16 cellular contexts compared by ENCODE assay signal in genomic region chr10:28566458-28566857, GRCh38. TPM values are rescaled to one million over a fixed set of nuclear protein-coding genes. Genes with fewer than 3 reads are reported as not detected.
A peak's percentile ranks its signal among the peaks of the same experiment; 100 is the strongest.
DNase-seq lines count a peak whose midpoint lies in the region; ATAC-seq and TF ChIP-seq lines count a peak whose summit lies in the region.
"Had no signal": no experiment of that assay in that cellular context is flagged by ENCODE, and none has a peak within 500 bp of the region (broad histone marks: within the 10 kb centered on the region; RNA-seq: fewer than 3 reads in every experiment).

No MANE protein-coding gene starts in this region.

- CTCF ChIA-PET in CD8-positive, alpha-beta memory T cell (lab: Charles Lee) = interaction anchor here (1.4 kb wide), 1 partner anchor 15 kb away, joined by 3 read pairs; no protein-coding TSS in a partner anchor
- CTCF ChIA-PET in T-cell (lab: Charles Lee) = interaction anchor here in 1 of 2 donors (0.6 to 1.4 kb wide), 3 partner anchors 10 to 797 kb away, joined by 3 to 5 read pairs (median 3); no protein-coding TSS in a partner anchor

- H3K36me3 ChIP-seq in CD8-positive, alpha-beta memory T cell (ENCODE audit: insufficient read depth, low read length) = peaks cover 4% of the 10 kb centered on the region
- peaks cover 0 to 5% of the 10 kb centered on the region in 2 donors for H3K36me3 ChIP-seq in ascending aorta
- no peaks in the 10 kb centered on the region for H3K36me3 ChIP-seq in vagina

- no peak overlapping the region for H3K4me3 ChIP-seq in CD8-positive, alpha-beta memory T cell (ENCODE audit: low read length)
- H3K4me3 ChIP-seq in ascending aorta = no peak overlapping the region
- H3K4me3 ChIP-seq in vagina = no peak overlapping the region
- H3K4me3 ChIP-seq: BLaER1 treated with 17β-estradiol and CSF1 and Interleukin-3, amounts not matched to agents 10 nM and 100 nM; gastroesophageal sphincter; GM12878 had no signal

- no peak overlapping the region for H3K27ac ChIP-seq in CD8-positive, alpha-beta memory T cell (ENCODE audit: low read depth, low read length)
- H3K27ac ChIP-seq in ascending aorta = no peak overlapping the region
- no peak overlapping the region for H3K27ac ChIP-seq in vagina
- H3K27ac ChIP-seq: gastroesophageal sphincter had no signal

- no peaks in the 10 kb centered on the region for H3K9me3 ChIP-seq in CD8-positive, alpha-beta memory T cell (ENCODE audit: low read length)
- H3K9me3 ChIP-seq in ascending aorta = no peaks in the 10 kb centered on the region
- no peaks in the 10 kb centered on the region for H3K9me3 ChIP-seq in vagina
- H3K9me3 ChIP-seq: BLaER1 treated with 17β-estradiol and CSF1 and Interleukin-3, amounts not matched to agents 10 nM and 100 nM; gastroesophageal sphincter had no signal

- no peak for TF ChIP-seq POLR2A in vagina (IDR thresholded peaks at IDR 0.05)

- H3K4me1 Mint-ChIP-seq in CD8-positive, alpha-beta memory T cell = peaks cover 83 to 98% (median 98%) of the 10 kb centered on the region in 3 donors
- peaks cover 86 to 94% (median 90%) of the 10 kb centered on the region in 3 donors for H3K4me1 Mint-ChIP-seq in T-cell
- peaks cover 5% of the 10 kb centered on the region for H3K4me1 Mint-ChIP-seq in endothelial cell (ENCODE audit: unreplicated experiment)
- H3K4me1 Mint-ChIP-seq in nephron = peaks cover 31% of the 10 kb centered on the region

- TF ChIP-seq CTCF in endothelial cell (IDR thresholded peaks at IDR 0.05; ENCODE audit: unreplicated experiment) = no peak
- no peak for TF ChIP-seq CTCF in nephron (IDR thresholded peaks at IDR 0.05; ENCODE audit: unreplicated experiment in 3 of 3)
- no peak for TF ChIP-seq CTCF in ascending aorta (IDR thresholded peaks at IDR 0.05)
- no peak for TF ChIP-seq CTCF in vagina (IDR thresholded peaks at IDR 0.05)

- POLR2A ChIA-PET in CD8-positive, alpha-beta memory T cell (lab: Charles Lee) = no interaction called here
- POLR2A ChIA-PET in T-cell (lab: Charles Lee) = interaction anchor here (0.6 to 1.1 kb wide), 6 partner anchors 9 to 239 kb away, joined by 3 to 7 read pairs (median 4); no protein-coding TSS in a partner anchor

- H3K36me3 Mint-ChIP-seq in CD8-positive, alpha-beta memory T cell = peaks cover 0 to 68% (median 8%) of the 10 kb centered on the region in 3 donors
- H3K36me3 Mint-ChIP-seq in T-cell (peaks cover 55% of the 10 kb centered on the region), endothelial cell (ENCODE audit: low read depth, unreplicated experiment) (peaks cover 14% of the 10 kb centered on the region), nephron (ENCODE audit: low read depth) (peaks cover 42% of the 10 kb centered on the region)

- H3K4me3 Mint-ChIP-seq in CD8-positive, alpha-beta memory T cell = peak overlapping the region in 6 of 7 donors; percentile 0 to 27 (median 13)
- no peak overlapping the region for H3K4me3 Mint-ChIP-seq in T-cell
- no peak overlapping the region for H3K4me3 Mint-ChIP-seq in endothelial cell (ENCODE audit: unreplicated experiment)
- no peak overlapping the region for H3K4me3 Mint-ChIP-seq in nephron

- no peaks in the 10 kb centered on the region for H3K27me3 ChIP-seq in CD8-positive, alpha-beta memory T cell (ENCODE audit: insufficient read depth, low read length, poor library complexity, severe bottlenecking)
- H3K27me3 ChIP-seq in ascending aorta = no peaks in the 10 kb centered on the region
- no peaks in the 10 kb centered on the region for H3K27me3 ChIP-seq in vagina
- H3K27me3 ChIP-seq: BLaER1 treated with 17β-estradiol and CSF1 and Interleukin-3, amounts not matched to agents 10 nM and 100 nM; gastroesophageal sphincter had no signal

- intact Hi-C loops in ascending aorta (cut with DNase I) (no loop called here), vagina (cut with DNase I) (no loop called here)

- no peak for ATAC-seq in T-cell (replicated peaks in 1 of 4)
- ATAC-seq: gastroesophageal sphincter, GM12878 had no signal

- peaks cover 28% of the 10 kb centered on the region for H3K4me1 ChIP-seq in CD8-positive, alpha-beta memory T cell (ENCODE audit: insufficient read depth, low read length)
- peaks cover 0 to 26% of the 10 kb centered on the region in 2 donors for H3K4me1 ChIP-seq in ascending aorta
- peaks cover 71% of the 10 kb centered on the region for H3K4me1 ChIP-seq in vagina

- peak overlapping the region in 7 of 8 donors; percentile 8 to 72 (median 44) for H3K27ac Mint-ChIP-seq in CD8-positive, alpha-beta memory T cell
- H3K27ac Mint-ChIP-seq in T-cell (peak overlapping the region; percentile 5 to 25), endothelial cell (ENCODE audit: unreplicated experiment) (peak overlapping the region; percentile 67), nephron (peak overlapping the region in 2 of 3 experiments; percentile 7 to 11)

- DNase-seq in CD8-positive, alpha-beta memory T cell = no peak
- DNase-seq in T-cell (no peak), endothelial cell (ENCODE audit: low spot score) (no peak), putamen (ENCODE audit: low spot score) (no peak), ascending aorta (ENCODE audit: low spot score in 2 of 2) (no peak), vagina (ENCODE audit: extremely low spot score in 2 of 2) (no peak)
- DNase-seq: activated CD4-positive, alpha-beta T cell treated with anti-CD3 and anti-CD28 coated beads for 1 hour; EL; KG1; NCI-H1436 treated with DMSO at 0.1 percent for 48 hours; NCI-H446 treated with DMSO at 0.1 percent for 48 hours; stimulated activated CD4-positive, alpha-beta T cell treated with anti-CD3 and anti-CD28 coated beads, Interleukin-15, amount 100 ng/mL, for 24 hours had no signal

- no peaks in the 10 kb centered on the region for H3K27me3 Mint-ChIP-seq in CD8-positive, alpha-beta memory T cell
- H3K27me3 Mint-ChIP-seq in T-cell = no peaks in the 10 kb centered on the region
- no peaks in the 10 kb centered on the region for H3K27me3 Mint-ChIP-seq in endothelial cell (ENCODE audit: unreplicated experiment)
- H3K27me3 Mint-ChIP-seq in nephron (ENCODE audit: low read depth) = no peaks in the 10 kb centered on the region

- no peaks in the 10 kb centered on the region for H3K9me3 Mint-ChIP-seq in CD8-positive, alpha-beta memory T cell
- H3K9me3 Mint-ChIP-seq in T-cell = no peaks in the 10 kb centered on the region
- H3K9me3 Mint-ChIP-seq in endothelial cell (ENCODE audit: unreplicated experiment) = no peaks in the 10 kb centered on the region
- H3K9me3 Mint-ChIP-seq in nephron = no peaks in the 10 kb centered on the region

RNA-seq across cellular contexts. Expression of gene WAC, which starts 33.5 kb away (rescaled TPM):
- total RNA-seq in CD8-positive, alpha-beta memory T cell = 100 to 1,000 TPM; 134 to 142 TPM
- 119 TPM for polyA plus RNA-seq in CD8-positive, alpha-beta memory T cell
- total RNA-seq in T-cell (100 to 1,000 TPM; 142 to 184 (median 157) TPM), endothelial cell (ENCODE audit: unreplicated experiment) (122 TPM), ascending aorta (30.5 TPM), vagina (112 TPM)

Comparison
In these comparisons a context has a peak if more than half of its experiments do, and no peak if none do; other contexts are left out.
1. H3K27ac Mint-ChIP-seq: peak in every context shown above with its lines; median percentile 67 in endothelial cell; 44 in CD8-positive, alpha-beta memory T cell; 15 in T-cell; 9 in nephron.
2. H3K4me3 Mint-ChIP-seq: peak in CD8-positive, alpha-beta memory T cell (6 of 7); none in T-cell (0 of 3), endothelial cell (single experiment) and nephron (0 of 3).